In the genomic region with DNA sequence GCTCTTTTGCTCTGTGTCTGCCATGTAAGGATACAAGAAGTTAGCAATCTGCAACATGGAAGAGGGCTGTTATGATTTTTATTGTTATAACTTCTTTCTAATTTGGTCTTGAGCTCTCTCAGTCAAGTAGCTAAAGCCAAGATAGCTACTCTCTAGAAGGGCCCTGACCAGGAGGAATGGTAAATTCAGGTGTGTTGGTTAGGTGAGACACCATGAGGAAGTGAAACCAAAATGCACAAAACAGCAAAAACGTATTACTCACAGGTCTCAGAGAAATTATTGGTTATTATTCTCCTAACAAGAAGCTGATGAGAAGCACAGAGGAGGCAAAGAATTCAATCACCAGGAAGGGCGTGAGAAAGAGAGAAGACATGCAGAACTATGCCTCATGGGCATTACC, we compare ENCODE assay signal across 29 cellular contexts. TPM values are rescaled to one million over a fixed set of nuclear protein-coding genes. Genes with fewer than 3 reads are reported as not detected.
DNase-seq lines count a peak whose midpoint lies in the region; ATAC-seq, FAIRE-seq and TF ChIP-seq lines count a peak whose summit lies in the region.
"Had no signal": no experiment of that assay in that cellular context is flagged by ENCODE, and none has a peak within 500 bp of the region (broad histone marks: within the 10 kb centered on the region; RNA-seq: fewer than 3 reads in every experiment).

No MANE protein-coding gene starts in this region.

- intact Hi-C loops in left colon (cut with DNase I, micrococcal nuclease), result no loop called here

- no peaks in the 10 kb centered on the region for H3K27me3 ChIP-seq in foreskin keratinocyte
- H3K27me3 ChIP-seq: esophagus squamous epithelium, neutrophil, SJCRH30 had no signal

- H3K27ac Mint-ChIP-seq in immature natural killer cell, result no peak overlapping the region
- H3K27ac Mint-ChIP-seq: CD8-positive, alpha-beta T cell; stimulated activated naive CD8-positive, alpha-beta T cell treated with anti-CD3 and anti-CD28 coated beads, Interleukin-15, Interleukin-2, amounts not matched to agents 100 ng/mL and 50 ng/mL, for 24 hours; T-helper 17 cell; type B pancreatic cell had no signal

- no peaks in the 10 kb centered on the region for H3K36me3 Mint-ChIP-seq in immature natural killer cell
- H3K36me3 Mint-ChIP-seq: type B pancreatic cell had no signal

- H3K27ac ChIP-seq in foreskin keratinocyte, result no peak overlapping the region
- H3K27ac ChIP-seq: esophagus squamous epithelium, neutrophil, SJCRH30, skin epidermis, VCaP had no signal

- H3K4me1 ChIP-seq in foreskin keratinocyte, result no peaks in the 10 kb centered on the region
- H3K4me1 ChIP-seq: esophagus squamous epithelium, SJCRH30 had no signal

- DNase-seq in GM18507 (ENCODE audit: extremely low spot score, insufficient read length, low read depth) (no peak), foreskin keratinocyte (peak in 1 of 2 donors; percentile 12), immature natural killer cell (no peak), AG08396 (ENCODE audit: low spot score) (no peak), left colon (no peak)
- DNase-seq: activated effector memory CD4-positive, alpha-beta T cell treated with Interleukin-2 at 50 U/mL for 16 hours; CD8-positive, alpha-beta T cell; DMS79; effector CD8-positive, alpha-beta T cell; esophagus squamous epithelium; HCEC 1CT; KG1; left ventricle myocardium superior; NCI-H1048; NCI-H187 treated with DMSO at 0.1 percent for 48 hours; NCI-H2227 treated with DMSO at 0.1 percent for 48 hours; SJCRH30; stimulated activated CD4-positive, alpha-beta T cell treated with anti-CD3 and anti-CD28 coated beads, Interleukin-4, amount 100 ng/mL, for 1 hour; T-helper 17 cell had no signal

- H3K27me3 Mint-ChIP-seq in immature natural killer cell (ENCODE audit: low read depth in 3 of 3), result peaks cover 2 to 12% (median 5%) of the 10 kb centered on the region in 3 donors
- H3K27me3 Mint-ChIP-seq: stimulated activated naive CD8-positive, alpha-beta T cell treated with anti-CD3 and anti-CD28 coated beads, Interleukin-15, Interleukin-2, amounts not matched to agents 100 ng/mL and 50 ng/mL, for 24 hours; T-helper 17 cell; type B pancreatic cell had no signal

- FAIRE-seq in GM18507 (lab: Jason Lieb, UNC), result peak; percentile 52

- peak; percentile 8 for TF ChIP-seq CTCF in foreskin keratinocyte (conservative IDR thresholded peaks at IDR 0.05)

- H3K4me3 Mint-ChIP-seq in immature natural killer cell, result no peak overlapping the region
- H3K4me3 Mint-ChIP-seq: CD8-positive, alpha-beta T cell; stimulated activated naive CD8-positive, alpha-beta T cell treated with anti-CD3 and anti-CD28 coated beads, Interleukin-15, Interleukin-2, amounts not matched to agents 100 ng/mL and 50 ng/mL, for 24 hours; T-helper 17 cell; type B pancreatic cell had no signal

- H3K4me1 Mint-ChIP-seq in immature natural killer cell, result no peaks in the 10 kb centered on the region
- H3K4me1 Mint-ChIP-seq: T-helper 17 cell had no signal

- peaks cover 0 to 7% (median 0%) of the 10 kb centered on the region in 6 donors for H3K9me3 Mint-ChIP-seq in immature natural killer cell

- ATAC-seq in GM21526 (IDR thresholded peaks at IDR 0.05; ENCODE audit: low FRiP score, unreplicated experiment), result peak; percentile 70
- peak; percentile 58 for ATAC-seq in HG03521 (IDR thresholded peaks at IDR 0.05; ENCODE audit: unreplicated experiment)
- ATAC-seq in foreskin keratinocyte, result peak; percentile 57
- no peak for ATAC-seq in left colon
- ATAC-seq in HG03457 (IDR thresholded peaks at IDR 0.05; ENCODE audit: unreplicated experiment), result no peak
- ATAC-seq: CD8-positive, alpha-beta T cell; left ventricle myocardium superior; T-helper 17 cell had no signal

RNA-seq across cellular contexts. Expression of gene INSL5, which starts 51.8 kb away (rescaled TPM):
- total RNA-seq in foreskin keratinocyte (not detected in 2 replicates), left colon (10 to 100 TPM; 21.5 to 26.9 TPM)
- polyA plus RNA-seq in foreskin keratinocyte (not detected in 2 replicates), immature natural killer cell (not detected)
- total RNA-seq: CD8-positive, alpha-beta T cell; chondrocyte; esophagus squamous epithelium; left ventricle myocardium superior; pulmonary artery endothelial cell; SJCRH30; T-helper 17 cell had no signal

Comparison
In these comparisons a context has a peak if more than half of its experiments do, and no peak if none do; other contexts are left out.
1. ATAC-seq: peak in GM21526 (single experiment), HG03521 (single experiment) and foreskin keratinocyte (single experiment); none in left colon (single experiment) and HG03457 (single experiment).
2. RNA of gene INSL5, which starts 51.8 kb away (total RNA-seq): 21.5 to 26.9 TPM in left colon; not detected in foreskin keratinocyte; every median in the first group is over 10 times any median in the second.